8 cellular contexts compared by ENCODE assay signal in the genomic region with DNA sequence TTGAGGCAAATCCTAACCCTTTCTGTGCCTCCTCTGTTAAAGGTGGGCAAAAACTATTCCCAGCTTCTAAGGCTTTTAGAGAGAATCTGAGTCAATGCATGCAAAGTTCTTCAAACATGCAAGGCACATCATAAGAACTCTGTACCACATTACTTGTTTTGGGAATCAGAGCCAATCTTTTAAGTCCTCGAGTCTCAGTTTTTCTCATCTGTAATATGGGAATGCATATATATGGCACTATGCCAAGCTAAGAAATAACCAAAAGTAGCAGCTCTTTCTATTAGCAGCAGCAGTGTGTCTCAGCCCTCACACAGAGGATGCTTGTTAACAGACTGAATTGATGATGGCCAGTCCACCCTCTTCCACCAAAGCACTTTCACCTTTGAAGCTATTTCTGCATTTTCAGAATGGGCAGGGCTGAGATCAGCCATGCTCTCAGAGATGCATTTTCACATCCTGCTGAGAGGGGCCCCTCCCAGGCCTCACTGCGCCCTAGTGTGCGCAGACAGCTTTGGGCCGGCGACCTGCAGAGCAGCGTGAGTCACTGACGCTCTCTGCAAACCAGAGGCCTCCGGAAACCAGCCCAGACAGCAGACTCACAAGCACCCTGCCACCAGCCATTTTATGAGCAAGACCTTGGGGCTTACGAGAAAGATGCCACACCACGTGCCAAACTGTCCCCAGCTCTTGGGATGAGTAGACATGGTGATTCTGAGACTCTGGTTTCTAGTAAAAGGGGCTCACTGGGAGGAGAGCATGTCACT.
DNase-seq lines count a peak whose midpoint lies in the region; ATAC-seq and TF ChIP-seq lines count a peak whose summit lies in the region.

No MANE protein-coding gene starts in this region.

- H3K27me3 ChIP-seq in duodenal mucosa (ENCODE audit: control insufficient read depth in 1 of 2, insufficient read depth in 2 of 2, low read length in 2 of 2): no peaks in the 10 kb centered on the region

- peaks cover 18 to 26% of the 10 kb centered on the region in 2 donors for H3K4me1 ChIP-seq in duodenal mucosa (ENCODE audit: control insufficient read depth in 1 of 2, insufficient read depth in 2 of 2, low read length in 2 of 2)

- H3K9ac ChIP-seq in duodenal mucosa (ENCODE audit: low read depth in 1 of 2, low read length in 2 of 2): no peak overlapping the region

- H3K36me3 ChIP-seq in duodenal mucosa (ENCODE audit: control insufficient read depth in 1 of 2, insufficient read depth in 2 of 2, low read length in 2 of 2): peaks cover 25 to 40% of the 10 kb centered on the region in 2 donors

- H3K4me1 Mint-ChIP-seq in type B pancreatic cell (ENCODE audit: unreplicated experiment): no peaks in the 10 kb centered on the region

- peaks cover 5% of the 10 kb centered on the region for H3K36me3 Mint-ChIP-seq in type B pancreatic cell

- H3K27ac Mint-ChIP-seq in type B pancreatic cell: no peak overlapping the region

- ATAC-seq in HG03135 (IDR thresholded peaks at IDR 0.05; ENCODE audit: unreplicated experiment): peak; percentile 82

- peaks cover 3% of the 10 kb centered on the region for H3K9me3 Mint-ChIP-seq in type B pancreatic cell

- peak overlapping the region; percentile 68 for H3K27ac ChIP-seq in duodenal mucosa (ENCODE audit: low read depth, low read length)

- TF ChIP-seq CTCF in foreskin fibroblast (IDR thresholded peaks at IDR 0.05; ENCODE audit: low read depth, low read length) (no peak), type B pancreatic cell (conservative IDR thresholded peaks at IDR 0.05) (no peak)

- no peaks in the 10 kb centered on the region for H3K27me3 Mint-ChIP-seq in type B pancreatic cell

- H3K4me3 ChIP-seq in duodenal mucosa (ENCODE audit: low read depth in 1 of 2, low read length in 2 of 2): no peak overlapping the region
- H3K4me3 ChIP-seq in foreskin fibroblast (ENCODE audit: low read depth in 1 of 2, low read length in 2 of 2): no peak overlapping the region

- no peak overlapping the region for H3K4me3 Mint-ChIP-seq in type B pancreatic cell

- H3K9me3 ChIP-seq in duodenal mucosa (ENCODE audit: control insufficient read depth in 1 of 2, low read length in 2 of 2): no peaks in the 10 kb centered on the region

- DNase-seq in GM19238 (ENCODE audit: insufficient read length, low spot score): peak; percentile 85
- DNase-seq in activated CD4-positive, alpha-beta T cell treated with anti-CD3 and anti-CD28 coated beads for 1 hour: peak; percentile 74
- peak; percentile 64 for DNase-seq in stimulated activated CD8-positive, alpha-beta memory T cell treated with anti-CD3 and anti-CD28 coated beads, Interleukin-12 subunit alpha, Interleukin-12 subunit beta, amount 100 ng/mL, for 24 hours (ENCODE audit: extremely low read depth)
- no peak for DNase-seq in pons (ENCODE audit: low spot score)
- no peak for DNase-seq in foreskin fibroblast
- DNase-seq in type B pancreatic cell (ENCODE audit: extremely low spot score, unreplicated experiment): no peak

Comparison
In these comparisons a context has a peak if more than half of its experiments do, and no peak if none do; other contexts are left out.
1. DNase-seq: peak in GM19238 (single experiment), activated CD4-positive, alpha-beta T cell treated with anti-CD3 and anti-CD28 coated beads for 1 hour (single experiment) and stimulated activated CD8-positive, alpha-beta memory T cell treated with anti-CD3 and anti-CD28 coated beads, Interleukin-12 subunit alpha, Interleukin-12 subunit beta, amount 100 ng/mL, for 24 hours (single experiment); none in pons (single experiment), foreskin fibroblast (0 of 2) and type B pancreatic cell (single experiment).